In genomic region chr11:266676-267439, GRCh38 we compare ENCODE assay signal across 1 cellular context.
TF ChIP-seq lines count a peak whose summit lies in the region.

No MANE protein-coding gene starts in this region.

TF ChIP-seq in GM12878, 131 proteins besides CTCF, POLR2A, EP300 and RAD21:
- TF ChIP-seq PBX3 (IDR thresholded peaks at IDR 0.05; ENCODE audit: insufficient replicate concordance, low read depth, low read length) (no peak), BACH1 (IDR thresholded peaks at IDR 0.05; ENCODE audit: borderline replicate concordance) (no peak), TCF7 (IDR thresholded peaks at IDR 0.05; ENCODE audit: borderline replicate concordance) (no peak), YY1 (IDR thresholded peaks at IDR 0.05; ENCODE audit: low read depth, low read length) (no peak), ZNF274 (IDR thresholded peaks at IDR 0.05; ENCODE audit: insufficient read depth, insufficient read length) (no peak), IKZF1 (conservative IDR thresholded peaks at IDR 0.05) (no peak), NR2C1 (IDR thresholded peaks at IDR 0.05) (no peak), ATF3 (IDR thresholded peaks at IDR 0.05; ENCODE audit: borderline replicate concordance, extremely low read depth, low read depth, low read length) (no peak), ZBTB40 (IDR thresholded peaks at IDR 0.05; ENCODE audit: borderline replicate concordance) (no peak), TBL1XR1 (IDR thresholded peaks at IDR 0.05; ENCODE audit: low read depth, low read length) (no peak), POLR2AphosphoS2 (IDR thresholded peaks at IDR 0.05; ENCODE audit: low read depth, low read length) (no peak), NR2F1 (conservative IDR thresholded peaks at IDR 0.05) (no peak), ZNF207 (IDR thresholded peaks at IDR 0.05; ENCODE audit: borderline replicate concordance) (no peak), SRF (IDR thresholded peaks at IDR 0.05; ENCODE audit: low read depth in 2 of 2, low read length in 2 of 2) (no peak), NFXL1 (IDR thresholded peaks at IDR 0.05; ENCODE audit: borderline replicate concordance) (no peak), PRDM15 (CRISPR knock-in tag; IDR thresholded peaks at IDR 0.05) (no peak), CEBPB (IDR thresholded peaks at IDR 0.05; ENCODE audit: borderline replicate concordance in 1 of 2, low read depth in 2 of 2, low read length in 2 of 2) (no peak), ATF7 (IDR thresholded peaks at IDR 0.05; ENCODE audit: low read depth) (no peak)
